Comparison of ENCODE assay signal across 8 cellular contexts in the genomic region with DNA sequence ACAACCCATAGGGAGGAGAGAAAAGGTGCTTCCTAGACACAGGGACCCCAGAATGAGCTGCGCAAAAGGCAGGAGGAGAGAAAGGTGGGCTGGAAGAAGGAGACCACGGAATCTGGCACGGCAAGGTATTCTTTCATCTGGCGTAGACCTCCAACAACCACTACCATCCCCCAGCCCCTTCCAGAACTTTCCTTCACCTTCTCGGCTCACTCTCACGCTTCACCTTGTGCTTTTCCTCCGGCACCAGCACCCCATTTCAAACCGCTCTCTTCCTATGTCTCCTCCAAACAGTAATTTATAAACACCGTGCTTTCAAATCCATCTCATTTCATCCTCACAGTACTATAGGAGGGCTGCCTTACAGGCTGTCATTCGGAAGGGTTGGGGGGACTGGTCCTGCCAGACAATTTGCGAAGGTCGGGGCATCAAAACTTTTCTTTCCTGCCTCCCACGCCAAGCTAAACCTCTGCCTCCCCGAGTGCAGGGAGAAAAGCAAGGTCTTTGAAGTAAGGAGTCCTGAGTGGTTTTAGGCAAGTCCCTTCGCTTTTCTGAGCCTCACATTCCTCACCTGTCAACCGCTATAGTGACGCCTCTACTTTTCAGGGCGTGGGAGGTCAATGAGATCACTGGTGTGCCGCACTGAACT. TPM values are rescaled to one million over a fixed set of nuclear protein-coding genes. Genes with fewer than 3 reads are reported as not detected.
DNase-seq lines count a peak whose midpoint lies in the region; ATAC-seq, FAIRE-seq and TF ChIP-seq lines count a peak whose summit lies in the region.

No MANE protein-coding gene starts in this region.

- H3K4me1 ChIP-seq in astrocyte (ENCODE audit: insufficient read depth, low read length) (peaks cover 34% of the 10 kb centered on the region), vagina (peaks cover 58% of the 10 kb centered on the region)

- peaks cover 41% of the 10 kb centered on the region for H3K4me1 Mint-ChIP-seq in astrocyte (ENCODE audit: low read depth, unreplicated experiment)
- H3K4me1 Mint-ChIP-seq in memory B cell = peaks cover 28% of the 10 kb centered on the region

- H3K9me3 ChIP-seq in astrocyte (ENCODE audit: insufficient read depth, low read depth, low read length) = no peaks in the 10 kb centered on the region
- H3K9me3 ChIP-seq in vagina = no peaks in the 10 kb centered on the region

- H3K9me3 Mint-ChIP-seq in astrocyte (ENCODE audit: unreplicated experiment) (no peaks in the 10 kb centered on the region), memory B cell (no peaks in the 10 kb centered on the region)

- TF ChIP-seq POLR2A in vagina (IDR thresholded peaks at IDR 0.05) = no peak

- peak overlapping the region; percentile 16 for H3K27ac Mint-ChIP-seq in astrocyte (ENCODE audit: unreplicated experiment)
- peak overlapping the region; percentile 73 for H3K27ac Mint-ChIP-seq in memory B cell

- H3K36me3 ChIP-seq in astrocyte (ENCODE audit: insufficient read depth, low read length) (peaks cover 5% of the 10 kb centered on the region), vagina (no peaks in the 10 kb centered on the region)

- H3K27me3 ChIP-seq in astrocyte (ENCODE audit: insufficient read depth, low read length) (no peaks in the 10 kb centered on the region), vagina (no peaks in the 10 kb centered on the region)

- no peak for TF ChIP-seq CTCF in astrocyte (IDR thresholded peaks at IDR 0.05; ENCODE audit: insufficient read depth, low read depth, low read length)
- TF ChIP-seq CTCF in vagina (IDR thresholded peaks at IDR 0.05) = no peak

- H3K27ac ChIP-seq in astrocyte (ENCODE audit: low read depth, low read length) (peak overlapping the region; percentile 76), vagina (peak overlapping the region; percentile 89)

- intact Hi-C loops in vagina (cut with DNase I) = loop anchor here (10.0 kb wide), 1 partner anchor 123 kb away; a partner anchor contains a TSS

- ATAC-seq in memory B cell (ENCODE audit: low read depth) = no peak
- ATAC-seq in HG02938 (IDR thresholded peaks at IDR 0.05; ENCODE audit: unreplicated experiment) = no peak

- DNase-seq in stimulated activated CD8-positive, alpha-beta memory T cell treated with anti-CD3 and anti-CD28 coated beads, Interleukin-4, amount 100 ng/mL, for 4 hours (ENCODE audit: low read depth in 2 of 2, low spot score in 1 of 2) = peak; percentile 65 to 78
- DNase-seq in stimulated activated CD8-positive, alpha-beta memory T cell treated with anti-CD3 and anti-CD28 coated beads, Interleukin-4, amount 100 ng/mL, for 48 hours = no peak
- DNase-seq in astrocyte (ENCODE audit: low read depth) (peak; percentile 40), memory B cell (ENCODE audit: low spot score in 2 of 2) (no peak), vagina (ENCODE audit: extremely low spot score in 2 of 2) (no peak), NCI-H2227 treated with DMSO at 0.1 percent for 48 hours (lab: John Stamatoyannopoulos, UW) (no peak), NCI-H2107 (lab: John Stamatoyannopoulos, UW) (no peak)

- H3K4me3 ChIP-seq in astrocyte (ENCODE audit: insufficient read depth, low read depth, low read length) (peak overlapping the region; percentile 79), vagina (peak overlapping the region; percentile 70 to 93)

- peaks cover 43% of the 10 kb centered on the region for H4K20me1 ChIP-seq in astrocyte (ENCODE audit: insufficient read depth, low read length)

- peaks cover 7% of the 10 kb centered on the region for H3K36me3 Mint-ChIP-seq in astrocyte (ENCODE audit: low read depth, unreplicated experiment)
- H3K36me3 Mint-ChIP-seq in memory B cell = peaks cover 2% of the 10 kb centered on the region

- H3K9ac ChIP-seq in astrocyte (ENCODE audit: low read length) = peak overlapping the region; percentile 83

- peak overlapping the region; percentile 50 for H2AFZ ChIP-seq in astrocyte (ENCODE audit: low read depth, low read length)

- H3K27me3 Mint-ChIP-seq in astrocyte (ENCODE audit: low read depth, unreplicated experiment) (no peaks in the 10 kb centered on the region), memory B cell (no peaks in the 10 kb centered on the region)

- no peak for FAIRE-seq in astrocyte (lab: Jason Lieb, UNC)

- peaks cover 67% of the 10 kb centered on the region for H3K79me2 ChIP-seq in astrocyte (ENCODE audit: insufficient read depth, low read length)

- peak overlapping the region; percentile 92 for H3K4me2 ChIP-seq in astrocyte (ENCODE audit: low read length)

- H3K4me3 Mint-ChIP-seq in astrocyte (ENCODE audit: unreplicated experiment) = peak overlapping the region; percentile 97
- peak overlapping the region; percentile 90 for H3K4me3 Mint-ChIP-seq in memory B cell

RNA-seq across cellular contexts. Expression of a gene that starts 0.9 kb away (rescaled TPM):
- total RNA-seq in astrocyte = 12.9 and 14.0 TPM in 2 replicates
- 8.6 TPM for total RNA-seq in vagina

RNA-seq across cellular contexts. Expression of a gene that starts 1.2 kb away (rescaled TPM):
- total RNA-seq in astrocyte = 16.2 and 18.7 TPM in 2 replicates
- 11.8 TPM for total RNA-seq in vagina

RNA-seq across cellular contexts. Expression of a gene that starts 48.1 kb away (rescaled TPM):
- total RNA-seq in astrocyte = 39.8 and 43.7 TPM in 2 replicates
- total RNA-seq in vagina = 20.9 TPM

Comparison
In these comparisons a context has a peak if more than half of its experiments do, and no peak if none do; other contexts are left out.
1. DNase-seq: peak in stimulated activated CD8-positive, alpha-beta memory T cell treated with anti-CD3 and anti-CD28 coated beads, Interleukin-4, amount 100 ng/mL, for 4 hours (2 of 2) and astrocyte (single experiment); none in stimulated activated CD8-positive, alpha-beta memory T cell treated with anti-CD3 and anti-CD28 coated beads, Interleukin-4, amount 100 ng/mL, for 48 hours (single experiment), memory B cell (0 of 2), vagina (0 of 2), NCI-H2227 treated with DMSO at 0.1 percent for 48 hours (single experiment) and NCI-H2107 (single experiment).